ENCODE assay signal across 30 cellular contexts in the genomic region with DNA sequence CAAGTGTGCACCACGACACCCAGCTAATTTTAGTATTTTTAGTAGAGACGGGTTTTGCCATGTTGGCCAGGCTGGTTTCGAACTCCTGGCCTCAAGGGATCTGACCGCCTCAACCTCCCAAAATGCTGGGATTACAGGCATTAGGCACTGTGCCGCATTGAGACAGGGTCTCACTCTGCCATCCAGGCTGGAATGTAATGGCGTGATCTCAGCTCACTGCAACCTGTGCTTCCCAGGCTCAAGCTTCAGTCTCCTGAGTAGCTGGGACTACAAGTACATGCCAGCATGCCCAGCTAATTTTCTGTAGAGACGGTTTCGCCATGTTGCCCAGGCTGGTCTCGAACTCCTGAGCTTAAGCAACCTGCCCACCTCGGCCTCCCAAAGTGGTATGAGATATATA.
"Had no signal": no experiment of that assay in that cellular context is flagged by ENCODE, and none has a peak within 500 bp of the region (broad histone marks: within the 10 kb centered on the region; RNA-seq: fewer than 3 reads in every experiment).

No MANE protein-coding gene starts in this region.

- H3K27me3 ChIP-seq: SJSA1 had no signal

- DNase-seq: activated CD4-positive, alpha-beta memory T cell treated with anti-CD3 and anti-CD28 coated beads for 36 hours; activated CD4-positive, alpha-beta T cell treated with anti-CD3 and anti-CD28 coated beads for 4 hours; activated CD4-positive, alpha-beta T cell treated with anti-CD3 and anti-CD28 coated beads, Interleukin-2, amount 50 U/mL, for 1 hour; activated naive CD4-positive, alpha-beta T cell; activated naive CD8-positive, alpha-beta T cell treated with anti-CD3 and anti-CD28 coated beads, Interleukin-2, amount 50 U/mL, for 24 hours; activated T-cell treated with anti-CD3 and anti-CD28 coated beads for 4 hours; activated T-cell treated with anti-CD3 and anti-CD28 coated beads, Interleukin-2, amount 50 U/mL, for 4 hours; anterior cingulate cortex; caudate nucleus; cerebellar nuclear complex; MM.1S; MV-4-11; NCI-H1092; NCI-H1436 treated with DMSO at 0.1 percent for 48 hours; NCI-H1694 treated with DMSO at 0.1 percent for 48 hours; NCI-H2029; NCI-H345; NCI-H524 treated with DMSO at 0.1 percent for 48 hours; SHP77 treated with DMSO at 0.1 percent for 48 hours; SK-N-SH had no signal

- H3K27me3 Mint-ChIP-seq: activated CD4-positive, alpha-beta memory T cell treated with anti-CD3 and anti-CD28 coated beads for 36 hours; activated naive CD8-positive, alpha-beta T cell treated with anti-CD3 and anti-CD28 coated beads, Interleukin-2, amount 50 U/mL, for 24 hours; brain had no signal

- H3K27ac Mint-ChIP-seq: activated CD4-positive, alpha-beta memory T cell treated with anti-CD3 and anti-CD28 coated beads for 36 hours; activated naive CD8-positive, alpha-beta T cell treated with anti-CD3 and anti-CD28 coated beads, Interleukin-2, amount 50 U/mL, for 24 hours; activated T-helper 1 cell treated with anti-CD3 and anti-CD28 coated beads, Interleukin-12 subunit alpha, Interleukin-12 subunit beta, Interleukin-2, Interleukin-4 antibody, amounts not matched to agents 30 ng/mL and 10 ng/mL and 1 ng/mL, durations not matched to agents 14 hours and 24 hours and 36 hours; brain; T-helper 1 cell treated with Interleukin-12 subunit alpha and Interleukin-12 subunit beta and Interleukin-4 antibody, amounts not matched to agents 30 μg/mL and 1 μg/mL, for 36 hours; T-helper 2 cell treated with Interferon-gamma antibody and Interleukin-4, amounts not matched to agents 5 μg/mL and 100 μg/mL, for 36 hours; WTC11 had no signal

- H3K4me1 Mint-ChIP-seq: activated naive CD8-positive, alpha-beta T cell treated with anti-CD3 and anti-CD28 coated beads, Interleukin-2, amount 50 U/mL, for 24 hours; brain; WTC11 had no signal

- H3K4me3 ChIP-seq: SJSA1 had no signal

- H3K4me1 ChIP-seq: SJSA1 had no signal

- H3K4me3 Mint-ChIP-seq: activated CD4-positive, alpha-beta memory T cell treated with anti-CD3 and anti-CD28 coated beads for 36 hours; activated naive CD8-positive, alpha-beta T cell treated with anti-CD3 and anti-CD28 coated beads, Interleukin-2, amount 50 U/mL, for 24 hours; activated T-cell treated with anti-CD3 and anti-CD28 coated beads, Interleukin-2, amount 50 U/mL, for 4 hours; activated T-helper 1 cell treated with anti-CD3 and anti-CD28 coated beads, Interleukin-12 subunit alpha, Interleukin-12 subunit beta, Interleukin-2, Interleukin-4 antibody, amounts not matched to agents 30 ng/mL and 10 ng/mL and 1 ng/mL, durations not matched to agents 14 hours and 24 hours and 36 hours; brain; T-helper 1 cell treated with Interleukin-12 subunit alpha and Interleukin-12 subunit beta and Interleukin-4 antibody, amounts not matched to agents 30 μg/mL and 1 μg/mL, for 36 hours; T-helper 2 cell treated with Interferon-gamma antibody and Interleukin-4, amounts not matched to agents 5 μg/mL and 100 μg/mL, for 36 hours; WTC11 had no signal

- ATAC-seq: activated CD4-positive, CD25-positive, alpha-beta regulatory T cell treated with anti-CD3 and anti-CD28 coated beads, Interleukin-2, amount 50 U/mL, for 24 hours; activated naive CD4-positive, alpha-beta T cell treated with anti-CD3 and anti-CD28 coated beads, Interleukin-2, amount 50 U/mL, for 72 hours; activated naive CD8-positive, alpha-beta T cell treated with anti-CD3 and anti-CD28 coated beads, Interleukin-2, amount 50 U/mL, for 24 hours; activated T-cell treated with anti-CD3 and anti-CD28 coated beads, Interleukin-2, amount 50 U/mL, for 4 hours; Panc1; WTC11 had no signal

- H3K9me3 ChIP-seq: SJSA1, SK-N-SH had no signal

- H3K9me3 Mint-ChIP-seq: activated CD4-positive, alpha-beta memory T cell treated with anti-CD3 and anti-CD28 coated beads for 36 hours; activated T-cell treated with anti-CD3 and anti-CD28 coated beads, Interleukin-2, amount 50 U/mL, for 4 hours had no signal

- H3K36me3 Mint-ChIP-seq: activated CD4-positive, alpha-beta memory T cell treated with anti-CD3 and anti-CD28 coated beads for 36 hours had no signal

- H3K36me3 ChIP-seq: SJSA1 had no signal

- H3K27ac ChIP-seq: KMS-11, SJSA1 had no signal
